ENCODE assay signal across 3 cellular contexts in genomic region chr3:124824286-124824915, GRCh38.
TF ChIP-seq lines count a peak whose summit lies in the region.

No MANE protein-coding gene starts in this region.

TF ChIP-seq in SK-N-SH, 30 proteins besides CTCF, POLR2A, EP300 and RAD21 (continues in another document):
- TF ChIP-seq ELF1 (IDR thresholded peaks at IDR 0.05), result no peak
- TF ChIP-seq, protein P1, sequence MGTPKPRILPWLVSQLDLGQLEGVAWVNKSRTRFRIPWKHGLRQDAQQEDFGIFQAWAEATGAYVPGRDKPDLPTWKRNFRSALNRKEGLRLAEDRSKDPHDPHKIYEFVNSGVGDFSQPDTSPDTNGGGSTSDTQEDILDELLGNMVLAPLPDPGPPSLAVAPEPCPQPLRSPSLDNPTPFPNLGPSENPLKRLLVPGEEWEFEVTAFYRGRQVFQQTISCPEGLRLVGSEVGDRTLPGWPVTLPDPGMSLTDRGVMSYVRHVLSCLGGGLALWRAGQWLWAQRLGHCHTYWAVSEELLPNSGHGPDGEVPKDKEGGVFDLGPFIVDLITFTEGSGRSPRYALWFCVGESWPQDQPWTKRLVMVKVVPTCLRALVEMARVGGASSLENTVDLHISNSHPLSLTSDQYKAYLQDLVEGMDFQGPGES (IDR thresholded peaks at IDR 0.05; ENCODE audit: low read depth, low read length), result no peak
- no peak for TF ChIP-seq MEF2A (IDR thresholded peaks at IDR 0.05; ENCODE audit: borderline replicate concordance, low read depth)
- no peak for TF ChIP-seq NRF1 (IDR thresholded peaks at IDR 0.05; ENCODE audit: low read depth, low read length)
- TF ChIP-seq TCF12 (IDR thresholded peaks at IDR 0.05), result peak; percentile 60
- TF ChIP-seq SIN3A (IDR thresholded peaks at IDR 0.05; ENCODE audit: borderline replicate concordance, low read depth, low read length), result no peak
- TF ChIP-seq, protein P2, sequence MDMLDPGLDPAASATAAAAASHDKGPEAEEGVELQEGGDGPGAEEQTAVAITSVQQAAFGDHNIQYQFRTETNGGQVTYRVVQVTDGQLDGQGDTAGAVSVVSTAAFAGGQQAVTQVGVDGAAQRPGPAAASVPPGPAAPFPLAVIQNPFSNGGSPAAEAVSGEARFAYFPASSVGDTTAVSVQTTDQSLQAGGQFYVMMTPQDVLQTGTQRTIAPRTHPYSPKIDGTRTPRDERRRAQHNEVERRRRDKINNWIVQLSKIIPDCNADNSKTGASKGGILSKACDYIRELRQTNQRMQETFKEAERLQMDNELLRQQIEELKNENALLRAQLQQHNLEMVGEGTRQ (IDR thresholded peaks at IDR 0.05; ENCODE audit: borderline replicate concordance, low read depth, low read length), result no peak
- TF ChIP-seq TEAD4 (IDR thresholded peaks at IDR 0.05; ENCODE audit: borderline replicate concordance, insufficient read depth), result peak; percentile 17; the same call in 1 of the 2 replicates
- no peak for TF ChIP-seq SMC3 (IDR thresholded peaks at IDR 0.05; ENCODE audit: low read depth, low read length)
- no peak for TF ChIP-seq GABPA (IDR thresholded peaks at IDR 0.05; ENCODE audit: low read depth)
- TF ChIP-seq RXRA (IDR thresholded peaks at IDR 0.05; ENCODE audit: borderline replicate concordance, low read depth), result no peak
- peak; percentile 68 for TF ChIP-seq JUND (IDR thresholded peaks at IDR 0.05)
- TF ChIP-seq GATA2 (CRISPR knock-in tag; IDR thresholded peaks at IDR 0.05), result no peak
- no peak for TF ChIP-seq REST (IDR thresholded peaks at IDR 0.05; ENCODE audit: low read depth, low read length)
- no peak for TF ChIP-seq RFX5 (IDR thresholded peaks at IDR 0.05; ENCODE audit: low read length)
- TF ChIP-seq EZH2phosphoT487 (IDR thresholded peaks at IDR 0.05; ENCODE audit: borderline replicate concordance, low read depth), result no peak

TF ChIP-seq in SK-N-SH treated with all-trans-retinoic acid at 6 μM for 48 hours, 23 proteins besides CTCF, POLR2A, EP300 and RAD21:
- no peak for TF ChIP-seq TOX (CRISPR knock-in tag; IDR thresholded peaks at IDR 0.05; ENCODE audit: borderline replicate concordance)
- no peak for TF ChIP-seq ISL1 (CRISPR knock-in tag; IDR thresholded peaks at IDR 0.05)
- TF ChIP-seq TCF4 (CRISPR knock-in tag; IDR thresholded peaks at IDR 0.05; ENCODE audit: borderline replicate concordance), result no peak
- TF ChIP-seq ZNF8 (CRISPR knock-in tag; IDR thresholded peaks at IDR 0.05), result no peak
- TF ChIP-seq GLIS3 (CRISPR knock-in tag; IDR thresholded peaks at IDR 0.05), result no peak

TF ChIP-seq in H1, 55 proteins besides CTCF, POLR2A, EP300 and RAD21:
- TF ChIP-seq EZH2 (IDR thresholded peaks at IDR 0.05; ENCODE audit: low read depth, low read length, severe bottlenecking) (no peak), BCL11A (IDR thresholded peaks at IDR 0.05; ENCODE audit: low read depth in 2 of 2, low read length in 2 of 2) (no peak), CHD1 (IDR thresholded peaks at IDR 0.05; ENCODE audit: low read depth, low read length) (no peak), TAF1 (IDR thresholded peaks at IDR 0.05; ENCODE audit: low read depth, low read length) (no peak), SIX5 (IDR thresholded peaks at IDR 0.05; ENCODE audit: low read depth, low read length) (no peak), RFX5 (IDR thresholded peaks at IDR 0.05; ENCODE audit: borderline replicate concordance, low read depth, low read length) (no peak), SIRT6 (IDR thresholded peaks at IDR 0.05; ENCODE audit: low read length) (no peak), KDM5A (IDR thresholded peaks at IDR 0.05; ENCODE audit: low read length) (no peak), GABPA (IDR thresholded peaks at IDR 0.05; ENCODE audit: borderline replicate concordance, insufficient read depth, low read length) (no peak), POU5F1 (IDR thresholded peaks at IDR 0.05; ENCODE audit: low read depth, low read length) (no peak), MAFK (IDR thresholded peaks at IDR 0.05; ENCODE audit: low read depth, low read length) (no peak)
- TF ChIP-seq, protein P2 (IDR thresholded peaks at IDR 0.05; ENCODE audit: low read length), result no peak
TF ChIP-seq in H1: peak in this region for 0.
